Comparison of ENCODE assay signal across 27 cellular contexts in genomic region chr16:72271841-72272240, GRCh38.
"Had no signal": no experiment of that assay in that cellular context is flagged by ENCODE, and none has a peak within 500 bp of the region (broad histone marks: within the 10 kb centered on the region; RNA-seq: fewer than 3 reads in every experiment).

No MANE protein-coding gene starts in this region.

- H3K9me3 ChIP-seq: neutrophil, pancreas, prostate gland, right lobe of liver, sigmoid colon, suprapubic skin, testis, tibial artery, transverse colon, upper lobe of right lung, uterus had no signal

- H3K36me3 ChIP-seq: neutrophil, pancreas, prostate gland, right lobe of liver, sigmoid colon, suprapubic skin, tibial artery, transverse colon, upper lobe of right lung, uterus had no signal

- H3K36me3 Mint-ChIP-seq: natural killer cell; stimulated activated effector memory CD8-positive, alpha-beta T cell treated with anti-CD3 and anti-CD28 coated beads, Interleukin-12 subunit alpha, Interleukin-12 subunit beta, amount 100 ng/mL, for 72 hours; type B pancreatic cell had no signal

- H3K27me3 Mint-ChIP-seq: stimulated activated naive B cell treated with anti-CD40 and anti-IgM and Interleukin-4, amounts not matched to agents 10 μg/mL and 1 μg/mL and 100 μg/mL, for 72 hours; stimulated activated naive CD8-positive, alpha-beta T cell treated with anti-CD3 and anti-CD28 coated beads, Interleukin-15, amount 100 ng/mL, for 72 hours; type B pancreatic cell had no signal

- DNase-seq: naive thymus-derived CD4-positive, alpha-beta T cell; natural killer cell; pancreas; right cardiac atrium; right lobe of liver; sigmoid colon; small intestine; stimulated activated CD4-positive, alpha-beta T cell treated with anti-CD3 and anti-CD28 coated beads, Interleukin-15, amount 100 ng/mL, for 24 hours; stimulated activated CD4-positive, alpha-beta T cell treated with anti-CD3 and anti-CD28 coated beads, Interleukin-2, amount 100 ng/mL, for 24 hours; stimulated activated CD4-positive, alpha-beta T cell treated with anti-CD3 and anti-CD28 coated beads, Interleukin-2, amount 100 ng/mL, for 48 hours; stimulated activated CD4-positive, alpha-beta T cell treated with anti-CD3 and anti-CD28 coated beads, Interleukin-4, amount 100 ng/mL, for 24 hours; stimulated activated naive B cell treated with anti-CD40 and anti-IgM and Interleukin-4, amounts not matched to agents 10 μg/mL and 1 μg/mL and 100 μg/mL, for 72 hours; stimulated activated naive CD8-positive, alpha-beta T cell treated with anti-CD3 and anti-CD28 coated beads, Interleukin-15, amount 100 ng/mL, for 72 hours; stimulated activated naive CD8-positive, alpha-beta T cell treated with anti-CD3 and anti-CD28 coated beads, Interleukin-15, Interleukin-2, amounts not matched to agents 100 U/mL and 50 U/mL, for 24 hours; substantia nigra; testis; tibial artery; transverse colon; upper lobe of right lung; uterus had no signal

- H3K9me3 Mint-ChIP-seq: natural killer cell; nephron; neural crest cell; stimulated activated effector memory CD8-positive, alpha-beta T cell treated with anti-CD3 and anti-CD28 coated beads, Interleukin-12 subunit alpha, Interleukin-12 subunit beta, amount 100 ng/mL, for 72 hours; type B pancreatic cell had no signal

- H3K4me3 Mint-ChIP-seq: naive thymus-derived CD4-positive, alpha-beta T cell; natural killer cell; nephron; neural crest cell; stimulated activated effector memory CD8-positive, alpha-beta T cell treated with anti-CD3 and anti-CD28 coated beads, Interleukin-12 subunit alpha, Interleukin-12 subunit beta, amount 100 ng/mL, for 72 hours; stimulated activated naive B cell treated with anti-CD40 and anti-IgM and Interleukin-4, amounts not matched to agents 10 μg/mL and 1 μg/mL and 100 μg/mL, for 72 hours; stimulated activated naive CD8-positive, alpha-beta T cell treated with anti-CD3 and anti-CD28 coated beads, Interleukin-15, amount 100 ng/mL, for 72 hours; type B pancreatic cell had no signal

- H3K27ac ChIP-seq: neutrophil, pancreas, prostate gland, right lobe of liver, sigmoid colon, suprapubic skin, testis, tibial artery, transverse colon, upper lobe of right lung, uterus had no signal

- H3K27ac Mint-ChIP-seq: naive thymus-derived CD4-positive, alpha-beta T cell; natural killer cell; nephron; stimulated activated effector memory CD8-positive, alpha-beta T cell treated with anti-CD3 and anti-CD28 coated beads, Interleukin-12 subunit alpha, Interleukin-12 subunit beta, amount 100 ng/mL, for 72 hours; stimulated activated naive B cell treated with anti-CD40 and anti-IgM and Interleukin-4, amounts not matched to agents 10 μg/mL and 1 μg/mL and 100 μg/mL, for 72 hours; stimulated activated naive CD8-positive, alpha-beta T cell treated with anti-CD3 and anti-CD28 coated beads, Interleukin-15, amount 100 ng/mL, for 72 hours; type B pancreatic cell had no signal

- H3K27me3 ChIP-seq: neutrophil, pancreas, right lobe of liver, sigmoid colon, suprapubic skin, testis, tibial artery, transverse colon, upper lobe of right lung, uterus had no signal

- H3K4me3 ChIP-seq: pancreas, prostate gland, right lobe of liver, sigmoid colon, suprapubic skin, testis, tibial artery, transverse colon, upper lobe of right lung, uterus had no signal

- ATAC-seq: naive thymus-derived CD4-positive, alpha-beta T cell; natural killer cell; pancreas; right cardiac atrium; right lobe of liver; stimulated activated effector memory CD8-positive, alpha-beta T cell treated with anti-CD3 and anti-CD28 coated beads, Interleukin-12 subunit alpha, Interleukin-12 subunit beta, amount 100 ng/mL, for 72 hours; stimulated activated naive B cell treated with anti-CD40 and anti-IgM and Interleukin-4, amounts not matched to agents 10 μg/mL and 1 μg/mL and 100 μg/mL, for 72 hours; stimulated activated naive CD8-positive, alpha-beta T cell treated with anti-CD3 and anti-CD28 coated beads, Interleukin-15, amount 100 ng/mL, for 72 hours; stimulated activated naive CD8-positive, alpha-beta T cell treated with anti-CD3 and anti-CD28 coated beads, Interleukin-15, Interleukin-2, amounts not matched to agents 100 U/mL and 50 U/mL, for 24 hours; upper lobe of right lung had no signal

- H3K4me1 Mint-ChIP-seq: naive thymus-derived CD4-positive, alpha-beta T cell; natural killer cell; stimulated activated effector memory CD8-positive, alpha-beta T cell treated with anti-CD3 and anti-CD28 coated beads, Interleukin-12 subunit alpha, Interleukin-12 subunit beta, amount 100 ng/mL, for 72 hours; stimulated activated naive B cell treated with anti-CD40 and anti-IgM and Interleukin-4, amounts not matched to agents 10 μg/mL and 1 μg/mL and 100 μg/mL, for 72 hours; stimulated activated naive CD8-positive, alpha-beta T cell treated with anti-CD3 and anti-CD28 coated beads, Interleukin-15, amount 100 ng/mL, for 72 hours had no signal

- H3K4me1 ChIP-seq: pancreas, prostate gland, right lobe of liver, suprapubic skin, tibial artery, upper lobe of right lung, uterus had no signal
